In the genomic region with DNA sequence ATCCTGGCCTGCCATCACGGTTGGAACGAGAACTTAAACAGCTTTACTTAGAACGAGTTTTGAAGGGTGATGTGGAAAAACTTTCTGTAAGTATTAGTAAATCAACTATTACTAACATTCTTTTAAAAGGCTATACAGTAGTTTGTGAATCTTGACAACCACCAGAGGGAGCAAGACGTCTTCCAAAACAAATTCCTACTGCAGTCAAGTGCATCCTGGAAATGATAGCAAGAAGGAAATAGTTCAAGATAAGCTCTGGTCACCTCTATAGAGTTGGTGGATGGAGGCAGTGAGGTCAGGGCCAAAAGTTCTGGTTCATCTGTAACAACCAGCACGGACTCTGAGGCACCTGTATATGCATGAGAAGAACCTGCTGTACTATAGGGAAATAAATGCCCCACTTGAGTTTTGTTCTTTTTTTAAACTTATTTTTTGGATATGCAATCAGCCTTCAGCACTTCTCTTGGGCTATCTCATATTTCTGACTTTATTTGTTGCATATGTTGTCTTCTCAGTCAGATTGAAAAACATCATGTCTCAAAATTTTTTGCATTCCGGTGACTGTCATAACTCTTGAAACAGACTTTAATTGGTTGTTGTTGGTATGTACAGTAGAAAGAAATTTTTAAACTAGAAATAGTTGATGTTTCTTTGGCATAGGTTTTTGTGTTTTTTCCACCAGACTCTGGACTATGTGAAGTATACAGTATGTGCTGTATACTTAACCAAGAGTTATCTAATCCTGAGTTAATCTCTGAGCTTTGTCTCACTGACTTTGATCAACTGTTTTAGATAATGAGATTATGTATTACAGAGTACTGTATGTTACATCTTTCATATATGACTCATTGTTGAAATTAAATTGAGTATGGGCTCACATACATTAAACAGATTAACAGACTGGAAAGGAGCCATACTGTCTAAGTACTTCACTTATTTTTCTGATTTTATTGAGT, we compare ENCODE assay signal across 9 cellular contexts. TPM values are rescaled to one million over a fixed set of nuclear protein-coding genes. Genes with fewer than 3 reads are reported as not detected.
DNase-seq lines count a peak whose midpoint lies in the region; ATAC-seq and TF ChIP-seq lines count a peak whose summit lies in the region.
"Had no signal": no experiment of that assay in that cellular context is flagged by ENCODE, and none has a peak within 500 bp of the region (broad histone marks: within the 10 kb centered on the region; RNA-seq: fewer than 3 reads in every experiment).

No MANE protein-coding gene starts in this region.

- DNase-seq in NCI-H1436 (lab: John Stamatoyannopoulos, UW) (peak; percentile 27), NCI-H1436 treated with DMSO at 0.1 percent for 48 hours (lab: John Stamatoyannopoulos, UW) (no peak), LoVo (ENCODE audit: low spot score) (peak; percentile 57), SHP77 (lab: John Stamatoyannopoulos, UW) (peak; percentile 32 to 63), epithelial cell of proximal tubule (ENCODE audit: low read depth) (peak; percentile 52), midbrain (lab: John Stamatoyannopoulos, UW) (peak; percentile 61)
- DNase-seq in activated effector memory CD4-positive, alpha-beta T cell treated with anti-CD3 and anti-CD28 coated beads, Interleukin-2, amount 50 U/mL, for 16 hours, result no peak

- H3K4me3 ChIP-seq in epithelial cell of proximal tubule (ENCODE audit: low read depth, low read length), result no peak overlapping the region
- H3K4me3 ChIP-seq: BLaER1 had no signal

- ATAC-seq in HG02981 (IDR thresholded peaks at IDR 0.05; ENCODE audit: unreplicated experiment), result no peak

- TF ChIP-seq CTCF in epithelial cell of proximal tubule (conservative IDR thresholded peaks at IDR 0.05; ENCODE audit: low read depth, low read length), result peak; percentile 75

RNA-seq across cellular contexts. Expression of a gene that starts 37.7 kb away (rescaled TPM):
- total RNA-seq in epithelial cell of proximal tubule, result 95.3 and 103 TPM in 2 replicates

Comparison
In these comparisons a context has a peak if more than half of its experiments do, and no peak if none do; other contexts are left out.
1. DNase-seq: peak in NCI-H1436 (single experiment), LoVo (single experiment), SHP77 (2 of 2), epithelial cell of proximal tubule (single experiment) and midbrain (single experiment); none in NCI-H1436 treated with DMSO at 0.1 percent for 48 hours (single experiment) and activated effector memory CD4-positive, alpha-beta T cell treated with anti-CD3 and anti-CD28 coated beads, Interleukin-2, amount 50 U/mL, for 16 hours (single experiment).